12 cellular contexts compared by ENCODE assay signal in genomic region chr14:58731465-58732330, GRCh38.
DNase-seq lines count a peak whose midpoint lies in the region; ATAC-seq and TF ChIP-seq lines count a peak whose summit lies in the region.
"Had no signal": no experiment of that assay in that cellular context is flagged by ENCODE, and none has a peak within 500 bp of the region (broad histone marks: within the 10 kb centered on the region; RNA-seq: fewer than 3 reads in every experiment).

No MANE protein-coding gene starts in this region.

- peaks cover 5% of the 10 kb centered on the region for H3K4me1 ChIP-seq in mesenchymal stem cell (ENCODE audit: control insufficient read depth, insufficient read depth, low read depth, low read length)

- no peak overlapping the region for H3K27ac Mint-ChIP-seq in effector memory CD8-positive, alpha-beta T cell
- no peak overlapping the region for H3K27ac Mint-ChIP-seq in stimulated activated naive B cell treated with anti-CD40 and anti-IgM and Interleukin-4, amounts not matched to agents 10 μg/mL and 1 μg/mL and 100 μg/mL, for 72 hours
- H3K27ac Mint-ChIP-seq: activated T-helper 17 cell treated with anti-CD3 and anti-CD28 coated beads, Interleukin-2, amount 50 U/mL, for 72 hours; CD8-positive, alpha-beta T cell; naive thymus-derived CD8-positive, alpha-beta T cell had no signal

- H3K36me3 Mint-ChIP-seq in effector memory CD8-positive, alpha-beta T cell (ENCODE audit: insufficient read depth) = no peaks in the 10 kb centered on the region
- H3K36me3 Mint-ChIP-seq in stimulated activated naive B cell treated with anti-CD40 and anti-IgM and Interleukin-4, amounts not matched to agents 10 μg/mL and 1 μg/mL and 100 μg/mL, for 72 hours = no peaks in the 10 kb centered on the region
- H3K36me3 Mint-ChIP-seq: CD8-positive, alpha-beta T cell; naive thymus-derived CD8-positive, alpha-beta T cell had no signal

- no peak overlapping the region for H4K8ac ChIP-seq in mesenchymal stem cell (ENCODE audit: low read length)

- no peak overlapping the region for H2BK12ac ChIP-seq in mesenchymal stem cell (ENCODE audit: low read length in 2 of 2)

- H3K79me1 ChIP-seq in mesenchymal stem cell (replicated peaks; ENCODE audit: low read length, poor library complexity, severe bottlenecking) = no peaks in the 10 kb centered on the region

- no peak overlapping the region for H3K23ac ChIP-seq in mesenchymal stem cell (ENCODE audit: low read length in 2 of 2)

- peak overlapping the region; percentile 36 for H2BK5ac ChIP-seq in mesenchymal stem cell (ENCODE audit: low read depth, low read length, poor library complexity, severe bottlenecking)

- no peak overlapping the region for H2BK120ac ChIP-seq in mesenchymal stem cell (ENCODE audit: low read depth, low read length)

- peak overlapping the region in 1 of 2 experiments; percentile 43 for H3K4me3 ChIP-seq in mesenchymal stem cell (ENCODE audit: insufficient read depth in 1 of 2, low read depth in 1 of 2, low read length in 2 of 2)

- no peaks in the 10 kb centered on the region for H3K4me1 Mint-ChIP-seq in effector memory CD8-positive, alpha-beta T cell (ENCODE audit: low read depth in 2 of 2)
- peaks cover 0 to 2% of the 10 kb centered on the region in 2 donors for H3K4me1 Mint-ChIP-seq in stimulated activated naive B cell treated with anti-CD40 and anti-IgM and Interleukin-4, amounts not matched to agents 10 μg/mL and 1 μg/mL and 100 μg/mL, for 72 hours
- H3K4me1 Mint-ChIP-seq: activated T-helper 17 cell treated with anti-CD3 and anti-CD28 coated beads, Interleukin-2, amount 50 U/mL, for 72 hours; naive thymus-derived CD8-positive, alpha-beta T cell had no signal

- no peak overlapping the region for H2AK5ac ChIP-seq in mesenchymal stem cell (ENCODE audit: low read length, severe bottlenecking)

- H3K4ac ChIP-seq in mesenchymal stem cell (ENCODE audit: low read depth in 1 of 2, low read length in 2 of 2) = no peak overlapping the region

- no peak overlapping the region for H3K4me3 Mint-ChIP-seq in effector memory CD8-positive, alpha-beta T cell
- H3K4me3 Mint-ChIP-seq in stimulated activated naive B cell treated with anti-CD40 and anti-IgM and Interleukin-4, amounts not matched to agents 10 μg/mL and 1 μg/mL and 100 μg/mL, for 72 hours = no peak overlapping the region
- H3K4me3 Mint-ChIP-seq: activated T-helper 17 cell treated with anti-CD3 and anti-CD28 coated beads, Interleukin-2, amount 50 U/mL, for 72 hours; CD8-positive, alpha-beta T cell; naive thymus-derived CD8-positive, alpha-beta T cell had no signal

- 40% methylated on average over 2 of the region's 2 CpGs for WGBS in mesenchymal stem cell

- no peak overlapping the region for H3K4me2 ChIP-seq in mesenchymal stem cell (ENCODE audit: low read length, poor library complexity, severe bottlenecking)

- H3K27me3 Mint-ChIP-seq in effector memory CD8-positive, alpha-beta T cell = peaks cover 0 to 12% of the 10 kb centered on the region in 2 donors
- peaks cover 8 to 23% of the 10 kb centered on the region in 2 donors for H3K27me3 Mint-ChIP-seq in stimulated activated naive B cell treated with anti-CD40 and anti-IgM and Interleukin-4, amounts not matched to agents 10 μg/mL and 1 μg/mL and 100 μg/mL, for 72 hours

- H3K9ac ChIP-seq in mesenchymal stem cell (ENCODE audit: low read length) = peak overlapping the region; percentile 41

- no peak overlapping the region for H4K91ac ChIP-seq in mesenchymal stem cell (ENCODE audit: low read length)

- peak overlapping the region in 1 of 2 experiments; percentile 38 for H3K18ac ChIP-seq in mesenchymal stem cell (ENCODE audit: low read depth in 1 of 2, low read length in 2 of 2)

- H2AFZ ChIP-seq in mesenchymal stem cell (ENCODE audit: low read depth, low read length) = no peak overlapping the region

- ATAC-seq in effector memory CD8-positive, alpha-beta T cell (replicated peaks) = no peak
- no peak for ATAC-seq in stimulated activated naive B cell treated with anti-CD40 and anti-IgM and Interleukin-4, amounts not matched to agents 10 μg/mL and 1 μg/mL and 100 μg/mL, for 72 hours (replicated peaks)
- ATAC-seq: CD8-positive, alpha-beta T cell; naive thymus-derived CD8-positive, alpha-beta T cell had no signal

- DNase-seq in AG08396 (ENCODE audit: low spot score) (peak; percentile 72), M059J (ENCODE audit: low read depth) (peak; percentile 99), dermis blood vessel endothelial cell (peak; percentile 3), mesenchymal stem cell (peak; percentile 99), GM10266 (ENCODE audit: extremely low spot score) (no peak)
- no peak for DNase-seq in effector memory CD8-positive, alpha-beta T cell
- DNase-seq in activated CD8-positive, alpha-beta memory T cell treated with anti-CD3 and anti-CD28 coated beads, Interleukin-2, amount 50 U/mL, for 4 hours = no peak
- DNase-seq in stimulated activated naive B cell treated with anti-CD40 and anti-IgM and Interleukin-4, amounts not matched to agents 10 μg/mL and 1 μg/mL and 100 μg/mL, for 72 hours = no peak
- DNase-seq: CD8-positive, alpha-beta T cell; naive thymus-derived CD8-positive, alpha-beta T cell; NCI-H526 had no signal

- peak overlapping the region; percentile 84 for H3K27ac ChIP-seq in mesenchymal stem cell (ENCODE audit: low read length, poor library complexity, severe bottlenecking)

- no peaks in the 10 kb centered on the region for H3K9me3 ChIP-seq in mesenchymal stem cell (ENCODE audit: control insufficient read depth, low read length)

- TF ChIP-seq CTCF in GM10266 (IDR thresholded peaks at IDR 0.05; ENCODE audit: control insufficient read depth, insufficient read depth, low read depth, missing control alignments) = no peak

- H3K36me3 ChIP-seq in mesenchymal stem cell (ENCODE audit: control insufficient read depth in 1 of 2, insufficient read depth in 2 of 2, low read depth in 1 of 2, low read length in 2 of 2) = no peaks in the 10 kb centered on the region

- H3K9me3 Mint-ChIP-seq in effector memory CD8-positive, alpha-beta T cell = peaks cover 0 to 5% of the 10 kb centered on the region in 2 donors
- H3K9me3 Mint-ChIP-seq in stimulated activated naive B cell treated with anti-CD40 and anti-IgM and Interleukin-4, amounts not matched to agents 10 μg/mL and 1 μg/mL and 100 μg/mL, for 72 hours = no peaks in the 10 kb centered on the region
- H3K9me3 Mint-ChIP-seq: activated T-helper 17 cell treated with anti-CD3 and anti-CD28 coated beads, Interleukin-2, amount 50 U/mL, for 72 hours; CD8-positive, alpha-beta T cell; naive thymus-derived CD8-positive, alpha-beta T cell had no signal

- H3K27me3 ChIP-seq in mesenchymal stem cell (ENCODE audit: control insufficient read depth in 1 of 2, insufficient read depth in 1 of 2, low read length in 2 of 2) = peaks cover 0 to 4% of the 10 kb centered on the region in 2 experiments

- no peak overlapping the region for H3K14ac ChIP-seq in mesenchymal stem cell (ENCODE audit: low read length in 2 of 2)

- no peak overlapping the region for H2BK15ac ChIP-seq in mesenchymal stem cell (ENCODE audit: low read depth, poor library complexity, severe bottlenecking)

Comparison
In these comparisons a context has a peak if more than half of its experiments do, and no peak if none do; other contexts are left out.
1. DNase-seq: peak in AG08396 (single experiment), M059J (single experiment), dermis blood vessel endothelial cell (single experiment) and mesenchymal stem cell (single experiment); none in effector memory CD8-positive, alpha-beta T cell (0 of 3), activated CD8-positive, alpha-beta memory T cell treated with anti-CD3 and anti-CD28 coated beads, Interleukin-2, amount 50 U/mL, for 4 hours (single experiment), stimulated activated naive B cell treated with anti-CD40 and anti-IgM and Interleukin-4, amounts not matched to agents 10 μg/mL and 1 μg/mL and 100 μg/mL, for 72 hours (single experiment) and GM10266 (single experiment).